ENCODE assay signal across 17 cellular contexts in the genomic region with DNA sequence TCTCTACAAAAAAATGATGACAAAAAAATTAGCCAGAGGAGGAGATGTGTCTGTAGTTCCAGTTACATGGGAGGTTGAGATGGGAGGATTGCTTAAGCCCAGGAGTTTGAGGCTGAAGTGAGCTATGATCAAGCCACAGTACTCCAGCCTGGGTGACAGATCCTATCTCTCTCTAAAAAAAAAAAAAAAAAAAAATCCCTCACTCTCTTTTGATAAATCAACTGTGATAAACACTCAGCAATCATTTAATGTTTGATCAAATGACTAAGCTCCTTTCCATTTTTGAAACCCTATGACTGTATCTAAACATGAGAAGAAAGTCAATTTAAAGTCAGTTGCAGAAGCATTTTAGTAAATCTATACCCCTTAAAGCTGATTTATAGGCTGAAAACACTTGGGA.
"Had no signal": no experiment of that assay in that cellular context is flagged by ENCODE, and none has a peak within 500 bp of the region (broad histone marks: within the 10 kb centered on the region; RNA-seq: fewer than 3 reads in every experiment).

No MANE protein-coding gene starts in this region.

- H3K4me1 ChIP-seq: right atrium auricular region, uterus had no signal

- ATAC-seq: effector memory CD8-positive, alpha-beta T cell; left ventricle myocardium superior; SK-N-SH treated with all-trans-retinoic acid at 6 μM for 48 hours; stimulated activated naive CD8-positive, alpha-beta T cell treated with anti-CD3 and anti-CD28 coated beads, Interleukin-15, Interleukin-2, amounts not matched to agents 100 U/mL and 50 U/mL, for 24 hours had no signal

- H3K4me3 ChIP-seq: cardiac muscle cell, right atrium auricular region, tibial nerve, uterus had no signal

- H3K27me3 Mint-ChIP-seq: activated naive CD8-positive, alpha-beta T cell treated with anti-CD3 and anti-CD28 coated beads for 36 hours; progenitor cell of endocrine pancreas had no signal

- H3K27ac Mint-ChIP-seq: activated naive CD8-positive, alpha-beta T cell treated with anti-CD3 and anti-CD28 coated beads for 36 hours; activated T-helper 2 cell treated with anti-CD3 and anti-CD28 coated beads, Interferon-gamma antibody, Interleukin-2, Interleukin-4, amounts not matched to agents 10 μg/mL and 5 μg/mL and 100 μg/mL, durations not matched to agents 14 hours and 24 hours and 36 hours; effector memory CD8-positive, alpha-beta T cell; progenitor cell of endocrine pancreas had no signal

- DNase-seq: activated CD8-positive, alpha-beta memory T cell treated with anti-CD3 and anti-CD28 coated beads, Interleukin-2, amount 50 U/mL, for 4 hours; activated naive CD8-positive, alpha-beta T cell treated with anti-CD3 and anti-CD28 coated beads for 36 hours; amygdala; effector memory CD8-positive, alpha-beta T cell; immature natural killer cell; kidney glomerular epithelial cell; left ventricle myocardium superior; stimulated activated CD4-positive, alpha-beta T cell treated with anti-CD3 and anti-CD28 coated beads, Interleukin-2, amount 100 ng/mL, for 24 hours; stimulated activated naive CD8-positive, alpha-beta T cell treated with anti-CD3 and anti-CD28 coated beads, Interleukin-15, Interleukin-2, amounts not matched to agents 100 U/mL and 50 U/mL, for 24 hours; uterus had no signal

- H3K36me3 ChIP-seq: cardiac muscle cell, right atrium auricular region, tibial nerve, uterus had no signal

- H3K4me3 Mint-ChIP-seq: activated naive CD8-positive, alpha-beta T cell treated with anti-CD3 and anti-CD28 coated beads for 36 hours; effector memory CD8-positive, alpha-beta T cell; immature natural killer cell; neural crest cell had no signal

- H3K27me3 ChIP-seq: cardiac muscle cell, right atrium auricular region, tibial nerve, uterus had no signal

- H3K4me1 Mint-ChIP-seq: immature natural killer cell, neural crest cell had no signal

- H3K9me3 Mint-ChIP-seq: activated naive CD8-positive, alpha-beta T cell treated with anti-CD3 and anti-CD28 coated beads for 36 hours; activated T-helper 2 cell treated with anti-CD3 and anti-CD28 coated beads, Interferon-gamma antibody, Interleukin-2, Interleukin-4, amounts not matched to agents 10 μg/mL and 5 μg/mL and 100 μg/mL, durations not matched to agents 14 hours and 24 hours and 36 hours; effector memory CD8-positive, alpha-beta T cell; immature natural killer cell had no signal

- H3K27ac ChIP-seq: cardiac muscle cell, right atrium auricular region, tibial nerve had no signal

- H3K9me3 ChIP-seq: right atrium auricular region, tibial nerve, uterus had no signal

- H3K36me3 Mint-ChIP-seq: activated naive CD8-positive, alpha-beta T cell treated with anti-CD3 and anti-CD28 coated beads for 36 hours; immature natural killer cell had no signal
